Comparison of ENCODE assay signal across 12 cellular contexts in the genomic region with DNA sequence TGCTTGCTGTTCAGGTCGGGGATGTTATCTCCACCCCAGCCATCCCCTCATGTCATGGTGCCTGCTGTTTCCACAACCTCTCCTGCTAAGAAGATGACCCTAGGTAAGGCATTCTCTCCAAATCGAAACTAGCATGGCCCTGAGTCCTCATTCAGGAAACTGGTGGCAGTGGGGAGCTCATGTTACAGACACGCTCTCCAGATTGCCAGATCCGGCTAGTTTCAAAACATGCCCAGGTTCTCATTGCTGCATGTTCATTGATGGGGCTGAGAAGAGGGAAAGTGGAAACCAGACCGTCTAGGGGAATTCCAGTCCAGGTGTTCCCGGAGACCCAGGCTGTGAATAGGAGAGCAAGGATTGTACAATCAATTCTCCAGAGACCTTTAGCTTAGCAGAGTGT.
DNase-seq lines count a peak whose midpoint lies in the region; ATAC-seq, FAIRE-seq and TF ChIP-seq lines count a peak whose summit lies in the region.
"Had no signal": no experiment of that assay in that cellular context is flagged by ENCODE, and none has a peak within 500 bp of the region (broad histone marks: within the 10 kb centered on the region; RNA-seq: fewer than 3 reads in every experiment).

No MANE protein-coding gene starts in this region.

- H3K27me3 ChIP-seq in bronchial epithelial cell (ENCODE audit: control insufficient read depth, insufficient read depth, low read length) (no peaks in the 10 kb centered on the region), neuronal stem cell (ENCODE audit: control insufficient read depth in 3 of 3, insufficient read depth in 3 of 3, low read depth in 1 of 3, low read length in 3 of 3) (no peaks in the 10 kb centered on the region), suprapubic skin (no peaks in the 10 kb centered on the region)

- ATAC-seq in HG02885 (IDR thresholded peaks at IDR 0.05; ENCODE audit: poor library complexity, unreplicated experiment) (no peak), Right ventricle myocardium superior (ENCODE audit: poor library complexity) (no peak)
- ATAC-seq: activated T-helper 17 cell treated with anti-CD3 and anti-CD28 coated beads, Interleukin-2, amount 50 U/mL, for 72 hours had no signal

- no peak overlapping the region for H2BK12ac ChIP-seq in neuronal stem cell (ENCODE audit: low read length)

- H3K4me1 ChIP-seq in neuronal stem cell (ENCODE audit: control insufficient read depth in 2 of 2, insufficient read depth in 1 of 2, low read depth in 1 of 2, low read length in 2 of 2) (peaks cover 0 to 43% of the 10 kb centered on the region in 2 donors), suprapubic skin (no peaks in the 10 kb centered on the region)

- H2BK5ac ChIP-seq in neuronal stem cell (ENCODE audit: low read length) = no peak overlapping the region

- no peak overlapping the region for H2AK5ac ChIP-seq in neuronal stem cell (ENCODE audit: low read depth, low read length)

- H4K8ac ChIP-seq in neuronal stem cell (ENCODE audit: low read depth, low read length) = no peak overlapping the region

- no peaks in the 10 kb centered on the region for H3K79me1 ChIP-seq in neuronal stem cell (ENCODE audit: low read depth, low read length)

- TF ChIP-seq POLR2A in suprapubic skin (IDR thresholded peaks at IDR 0.05) = no peak

- no peaks in the 10 kb centered on the region for H3K36me3 ChIP-seq in bronchial epithelial cell (ENCODE audit: control insufficient read depth, insufficient read depth, low read length)
- no peaks in the 10 kb centered on the region for H3K36me3 ChIP-seq in neuronal stem cell (replicated peaks in 1 of 2; ENCODE audit: control insufficient read depth in 2 of 2, insufficient read depth in 2 of 2, low read length in 2 of 2)
- no peaks in the 10 kb centered on the region for H3K36me3 ChIP-seq in suprapubic skin

- no peak for TF ChIP-seq EP300 in suprapubic skin (IDR thresholded peaks at IDR 0.05)

- H3K4me2 ChIP-seq in neuronal stem cell (ENCODE audit: insufficient read depth, low read length, poor library complexity, severe bottlenecking) = no peak overlapping the region

- intact Hi-C loops in Right ventricle myocardium superior (cut with DNase I) = no loop called here

- H3K23ac ChIP-seq in neuronal stem cell (ENCODE audit: low read depth, low read length, poor library complexity) = no peak overlapping the region

- FAIRE-seq in bronchial epithelial cell (lab: Jason Lieb, UNC) = peak; percentile 23

- no CpG with 5 or more reads among the region's 6 CpGs for WGBS in neuronal stem cell (ENCODE audit: extremely low coverage in 2 of 2, insufficient read length in 2 of 2, insufficient replicate concordance in 1 of 2), 2 donors
- WGBS in suprapubic skin = 24% methylated on average over 5 of the region's 6 CpGs

- H2AFZ ChIP-seq in neuronal stem cell (ENCODE audit: low read length) = peak overlapping the region; percentile 61

- no peak overlapping the region for H3K9ac ChIP-seq in neuronal stem cell (ENCODE audit: low read depth, low read length, poor library complexity)

- DNase-seq in ELF-1 (ENCODE audit: low read depth, low spot score) (peak; percentile 70), NCI-H187 treated with DMSO at 0.1 percent for 48 hours (lab: John Stamatoyannopoulos, UW) (peak; percentile 98), bronchial epithelial cell (ENCODE audit: low read depth) (no peak), neuronal stem cell (ENCODE audit: low spot score) (peak; percentile 69), amniotic stem cell (lab: John Stamatoyannopoulos, UW) (no peak), suprapubic skin (ENCODE audit: low spot score in 2 of 2) (no peak), Right ventricle myocardium superior (no peak)
- DNase-seq: effector memory CD4-positive, alpha-beta T cell; MV-4-11 had no signal

- H4K91ac ChIP-seq in neuronal stem cell (ENCODE audit: low read depth, low read length, poor library complexity) = no peak overlapping the region

- H3K27ac ChIP-seq in neuronal stem cell (replicated peaks; ENCODE audit: low read length) (peak overlapping the region; percentile 91), suprapubic skin (no peak overlapping the region)
- H3K27ac ChIP-seq: skin epidermis had no signal

- no peak for TF ChIP-seq CTCF in bronchial epithelial cell (IDR thresholded peaks at IDR 0.05; ENCODE audit: insufficient read depth, low read length, severe bottlenecking)
- no peak for TF ChIP-seq CTCF in suprapubic skin (IDR thresholded peaks at IDR 0.05)

- H3K14ac ChIP-seq in neuronal stem cell (ENCODE audit: low read length) = no peak overlapping the region

- peak overlapping the region; percentile 33 for H3K18ac ChIP-seq in neuronal stem cell (ENCODE audit: low read length)

- H3K4ac ChIP-seq in neuronal stem cell (ENCODE audit: low read length) = no peak overlapping the region

- H3K4me3 ChIP-seq in bronchial epithelial cell (ENCODE audit: low read depth, low read length) = no peak overlapping the region
- peak overlapping the region in 1 of 2 donors; percentile 13 for H3K4me3 ChIP-seq in neuronal stem cell (ENCODE audit: low read length in 2 of 2)
- H3K4me3 ChIP-seq in suprapubic skin = no peak overlapping the region
- H3K4me3 ChIP-seq: skin epidermis had no signal

- H2BK120ac ChIP-seq in neuronal stem cell (ENCODE audit: low read depth, low read length) = no peak overlapping the region

- no peak overlapping the region for H2BK15ac ChIP-seq in neuronal stem cell (ENCODE audit: low read length)

- H3K9me3 ChIP-seq in neuronal stem cell (replicated peaks in 1 of 2; ENCODE audit: control insufficient read depth in 2 of 2, insufficient read depth in 1 of 2, low read depth in 1 of 2, low read length in 2 of 2) (no peaks in the 10 kb centered on the region), suprapubic skin (no peaks in the 10 kb centered on the region)

Comparison
In these comparisons a context has a peak if more than half of its experiments do, and no peak if none do; other contexts are left out.
1. DNase-seq: peak in ELF-1 (single experiment), NCI-H187 treated with DMSO at 0.1 percent for 48 hours (single experiment) and neuronal stem cell (single experiment); none in bronchial epithelial cell (single experiment), amniotic stem cell (single experiment), suprapubic skin (0 of 2) and Right ventricle myocardium superior (single experiment).